ENCODE assay signal across 1 cellular context in the genomic region with DNA sequence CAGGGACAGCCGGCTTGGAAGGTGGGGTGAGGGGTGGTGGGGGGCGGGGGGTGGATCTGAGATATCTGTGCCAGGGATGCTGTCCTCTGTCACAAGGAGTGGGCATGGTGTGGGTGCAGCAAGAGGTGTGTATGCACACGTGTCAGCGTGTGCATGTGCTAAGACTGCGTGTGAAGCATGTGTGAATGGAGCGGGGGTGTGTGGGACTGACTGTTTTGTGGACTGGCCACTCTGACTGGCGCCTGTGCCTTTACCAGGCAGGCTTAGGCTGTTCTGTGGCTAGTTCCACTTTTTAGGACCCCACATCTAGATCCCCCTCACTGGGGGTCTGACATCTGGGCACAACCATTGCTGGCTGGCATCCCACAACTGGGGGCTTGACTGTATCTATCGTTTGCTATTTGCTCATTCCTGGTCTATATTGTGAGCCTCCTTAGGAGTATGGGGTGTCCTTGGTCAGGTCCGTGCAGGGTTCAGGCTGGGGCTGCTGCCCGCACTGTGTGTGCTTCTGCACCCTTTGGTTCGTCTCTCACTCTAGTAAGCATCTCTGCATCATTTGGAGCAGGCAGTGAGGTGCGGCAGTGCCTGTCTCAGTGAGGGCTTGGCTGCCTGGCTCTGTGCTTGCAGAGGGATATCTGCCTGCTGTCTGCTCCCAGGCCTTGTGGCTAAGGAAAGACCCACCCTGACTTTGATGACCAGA.
TF ChIP-seq lines count a peak whose summit lies in the region.

No MANE protein-coding gene starts in this region.

TF ChIP-seq in WTC11, 78 proteins besides CTCF, POLR2A, EP300 and RAD21 (continued from another document):
- TF ChIP-seq ATF1 (CRISPR knock-in tag; IDR thresholded peaks at IDR 0.05) (no peak), SMAD3 (CRISPR knock-in tag; IDR thresholded peaks at IDR 0.05; ENCODE audit: borderline replicate concordance) (no peak), ZNF232 (CRISPR knock-in tag; IDR thresholded peaks at IDR 0.05) (no peak), RORB (CRISPR knock-in tag; IDR thresholded peaks at IDR 0.05) (no peak), SMAD4 (CRISPR knock-in tag; IDR thresholded peaks at IDR 0.05) (no peak), EMX1 (CRISPR knock-in tag; IDR thresholded peaks at IDR 0.05) (no peak), MYBL2 (CRISPR knock-in tag; IDR thresholded peaks at IDR 0.05) (no peak)
- TF ChIP-seq, protein P1, sequence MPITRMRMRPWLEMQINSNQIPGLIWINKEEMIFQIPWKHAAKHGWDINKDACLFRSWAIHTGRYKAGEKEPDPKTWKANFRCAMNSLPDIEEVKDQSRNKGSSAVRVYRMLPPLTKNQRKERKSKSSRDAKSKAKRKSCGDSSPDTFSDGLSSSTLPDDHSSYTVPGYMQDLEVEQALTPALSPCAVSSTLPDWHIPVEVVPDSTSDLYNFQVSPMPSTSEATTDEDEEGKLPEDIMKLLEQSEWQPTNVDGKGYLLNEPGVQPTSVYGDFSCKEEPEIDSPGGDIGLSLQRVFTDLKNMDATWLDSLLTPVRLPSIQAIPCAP (CRISPR knock-in tag; IDR thresholded peaks at IDR 0.05) = no peak
- TF ChIP-seq, protein P2, sequence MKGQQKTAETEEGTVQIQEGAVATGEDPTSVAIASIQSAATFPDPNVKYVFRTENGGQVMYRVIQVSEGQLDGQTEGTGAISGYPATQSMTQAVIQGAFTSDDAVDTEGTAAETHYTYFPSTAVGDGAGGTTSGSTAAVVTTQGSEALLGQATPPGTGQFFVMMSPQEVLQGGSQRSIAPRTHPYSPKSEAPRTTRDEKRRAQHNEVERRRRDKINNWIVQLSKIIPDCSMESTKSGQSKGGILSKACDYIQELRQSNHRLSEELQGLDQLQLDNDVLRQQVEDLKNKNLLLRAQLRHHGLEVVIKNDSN (CRISPR knock-in tag; IDR thresholded peaks at IDR 0.05) = no peak
